ENCODE assay signal across 24 cellular contexts in genomic region chr6:158405933-158406332, GRCh38.
DNase-seq lines count a peak whose midpoint lies in the region; ATAC-seq, FAIRE-seq and TF ChIP-seq lines count a peak whose summit lies in the region.
"Had no signal": no experiment of that assay in that cellular context is flagged by ENCODE, and none has a peak within 500 bp of the region (broad histone marks: within the 10 kb centered on the region; RNA-seq: fewer than 3 reads in every experiment).

No MANE protein-coding gene starts in this region.

- H3K9ac ChIP-seq in PC-3 (ENCODE audit: low read length) (no peak overlapping the region), neuronal stem cell (ENCODE audit: low read depth, low read length, poor library complexity) (no peak overlapping the region)
- H3K9ac ChIP-seq: BLaER1 treated with 17β-estradiol and CSF1 and Interleukin-3, amounts not matched to agents 10 nM and 100 nM had no signal

- no peaks in the 10 kb centered on the region for H3K27me3 ChIP-seq in CD8-positive, alpha-beta T cell (ENCODE audit: insufficient read depth, low read length)
- no peaks in the 10 kb centered on the region for H3K27me3 ChIP-seq in PC-3 (ENCODE audit: low read length)
- no peaks in the 10 kb centered on the region for H3K27me3 ChIP-seq in neuronal stem cell (ENCODE audit: control insufficient read depth in 3 of 3, insufficient read depth in 3 of 3, low read depth in 1 of 3, low read length in 3 of 3)
- H3K27me3 ChIP-seq: BLaER1 treated with 17β-estradiol and CSF1 and Interleukin-3, amounts not matched to agents 10 nM and 100 nM; heart left ventricle; stomach; uterus had no signal

- intact Hi-C loops in CD8-positive, alpha-beta T cell (cut with DNase I, micrococcal nuclease) = no loop called here
- intact Hi-C loops in PC-3 (cut with micrococcal nuclease) = no loop called here
- intact Hi-C loops in natural killer cell (cut with micrococcal nuclease) = no loop called here

- no peak overlapping the region for H3K23ac ChIP-seq in neuronal stem cell (ENCODE audit: low read depth, low read length, poor library complexity)

- H3K9me2 ChIP-seq in PC-3 (replicated peaks; ENCODE audit: low read length) = no peaks in the 10 kb centered on the region

- H4K8ac ChIP-seq in neuronal stem cell (ENCODE audit: low read depth, low read length) = no peak overlapping the region

- H2AFZ ChIP-seq in PC-3 (ENCODE audit: low read length) (no peak overlapping the region), neuronal stem cell (ENCODE audit: low read length) (no peak overlapping the region)

- no peak overlapping the region for H2BK5ac ChIP-seq in neuronal stem cell (ENCODE audit: low read length)

- no peaks in the 10 kb centered on the region for H3K36me3 ChIP-seq in CD8-positive, alpha-beta T cell (ENCODE audit: insufficient read depth, low read length)
- H3K36me3 ChIP-seq in PC-3 (ENCODE audit: low read depth, low read length) (no peaks in the 10 kb centered on the region; the same call in 1 of the 2 replicates), neuronal stem cell (replicated peaks in 1 of 2; ENCODE audit: control insufficient read depth in 2 of 2, insufficient read depth in 2 of 2, low read length in 2 of 2) (no peaks in the 10 kb centered on the region)
- H3K36me3 ChIP-seq: heart left ventricle, stomach, uterus had no signal

- H3K27ac Mint-ChIP-seq in CD8-positive, alpha-beta T cell = peak overlapping the region; percentile 57
- H3K27ac Mint-ChIP-seq in HFFc6 (peak overlapping the region; percentile 15), natural killer cell (no peak overlapping the region)
- H3K27ac Mint-ChIP-seq: activated CD4-positive, alpha-beta T cell treated with anti-CD3 and anti-CD28 coated beads, Interleukin-2, amount 10 ng/mL, durations not matched to agents 7 days and 5 days; dendritic cell treated with granulocyte-macrophage colony-stimulating factor and Interleukin-4, amounts not matched to agents 40 ng/mL and 50 ng/mL, for 4 days; immature natural killer cell had no signal

- CTCF ChIA-PET in CD8-positive, alpha-beta T cell (lab: Charles Lee) = no interaction called here
- CTCF ChIA-PET in PC-3 (lab: Charles Lee) = no interaction called here

- POLR2A ChIA-PET in CD8-positive, alpha-beta T cell (lab: Charles Lee) = no interaction called here
- POLR2A ChIA-PET in PC-3 (lab: Charles Lee; ENCODE audit: unreplicated experiment) = no interaction called here

- no peaks in the 10 kb centered on the region for H3K9me3 Mint-ChIP-seq in CD8-positive, alpha-beta T cell
- H3K9me3 Mint-ChIP-seq in HFFc6 (no peaks in the 10 kb centered on the region), natural killer cell (no peaks in the 10 kb centered on the region)
- H3K9me3 Mint-ChIP-seq: activated CD4-positive, alpha-beta T cell treated with anti-CD3 and anti-CD28 coated beads, Interleukin-2, amount 10 ng/mL, durations not matched to agents 7 days and 5 days; dendritic cell treated with granulocyte-macrophage colony-stimulating factor and Interleukin-4, amounts not matched to agents 40 ng/mL and 50 ng/mL, for 4 days; immature natural killer cell had no signal

- peaks cover 19% of the 10 kb centered on the region for H3K4me1 Mint-ChIP-seq in CD8-positive, alpha-beta T cell (ENCODE audit: low read depth)
- H3K4me1 Mint-ChIP-seq in HFFc6 (ENCODE audit: low read depth) = peaks cover 63% of the 10 kb centered on the region
- H3K4me1 Mint-ChIP-seq in natural killer cell = peaks cover 8 to 11% of the 10 kb centered on the region in 2 donors
- H3K4me1 Mint-ChIP-seq: activated CD4-positive, alpha-beta T cell treated with anti-CD3 and anti-CD28 coated beads, Interleukin-2, amount 10 ng/mL, durations not matched to agents 7 days and 5 days had no signal

- no peak for ATAC-seq in CD8-positive, alpha-beta T cell
- ATAC-seq in PC-3 = no peak
- no peak for ATAC-seq in natural killer cell
- ATAC-seq: heart left ventricle, left ventricle myocardium superior, mucosa of descending colon had no signal

- no CpG with 5 or more reads among the region's 2 CpGs for WGBS in neuronal stem cell (ENCODE audit: extremely low coverage in 2 of 2, insufficient read length in 2 of 2, insufficient replicate concordance in 1 of 2), 2 donors

- no peak overlapping the region for H2BK120ac ChIP-seq in neuronal stem cell (ENCODE audit: low read depth, low read length)

- no peaks in the 10 kb centered on the region for H3K9me3 ChIP-seq in CD8-positive, alpha-beta T cell (ENCODE audit: low read length)
- H3K9me3 ChIP-seq in PC-3 (ENCODE audit: low read length) (no peaks in the 10 kb centered on the region), neuronal stem cell (replicated peaks in 1 of 2; ENCODE audit: control insufficient read depth in 2 of 2, insufficient read depth in 1 of 2, low read depth in 1 of 2, low read length in 2 of 2) (peaks cover 3 to 9% of the 10 kb centered on the region in 2 donors)
- H3K9me3 ChIP-seq: heart left ventricle, mucosa of descending colon, stomach, uterus had no signal

- H3K79me2 ChIP-seq in PC-3 (ENCODE audit: low read length) = peaks cover 9% of the 10 kb centered on the region

- no peak overlapping the region for H3K4me3 ChIP-seq in CD8-positive, alpha-beta T cell (ENCODE audit: low read depth, low read length)
- H3K4me3 ChIP-seq in PC-3 (ENCODE audit: low read length) (no peak overlapping the region), neuronal stem cell (ENCODE audit: low read length in 2 of 2) (no peak overlapping the region)
- H3K4me3 ChIP-seq: BLaER1 treated with 17β-estradiol and CSF1 and Interleukin-3, amounts not matched to agents 10 nM and 100 nM; heart left ventricle; mucosa of descending colon; stomach; uterus had no signal

- no peak overlapping the region for H2AK5ac ChIP-seq in neuronal stem cell (ENCODE audit: low read depth, low read length)

- H4K20me1 ChIP-seq in PC-3 (ENCODE audit: low read length) = no peaks in the 10 kb centered on the region

- no peak overlapping the region for H3K14ac ChIP-seq in neuronal stem cell (ENCODE audit: low read length)

- no peak overlapping the region for H3K18ac ChIP-seq in neuronal stem cell (ENCODE audit: low read length)

- no peak overlapping the region for H3K4me3 Mint-ChIP-seq in CD8-positive, alpha-beta T cell
- H3K4me3 Mint-ChIP-seq in HFFc6 (peak overlapping the region; percentile 23; the same call in 1 of the 2 replicates), natural killer cell (no peak overlapping the region)
- H3K4me3 Mint-ChIP-seq: activated CD4-positive, alpha-beta T cell treated with anti-CD3 and anti-CD28 coated beads, Interleukin-2, amount 10 ng/mL, durations not matched to agents 7 days and 5 days; brain; dendritic cell treated with granulocyte-macrophage colony-stimulating factor and Interleukin-4, amounts not matched to agents 40 ng/mL and 50 ng/mL, for 4 days; immature natural killer cell had no signal

- no peaks in the 10 kb centered on the region for H3K79me1 ChIP-seq in neuronal stem cell (ENCODE audit: low read depth, low read length)

- H3F3A ChIP-seq in PC-3 (ENCODE audit: low read length, unreplicated experiment) = no peaks in the 10 kb centered on the region

- FAIRE-seq in GM12892 (lab: Jason Lieb, UNC) = no peak
- FAIRE-seq: GM12891, GM19239 had no signal

- no peak for DNase-seq in CD8-positive, alpha-beta T cell
- DNase-seq in HFFc6 = no peak
- DNase-seq in PC-3 = no peak
- peak; percentile 94 for DNase-seq in myocyte (ENCODE audit: low read depth)
- DNase-seq in neuronal stem cell (ENCODE audit: low spot score) = no peak
- no peak for DNase-seq in activated naive CD4-positive, alpha-beta T cell treated with anti-CD3 and anti-CD28 coated beads, Interleukin-2, amount 50 U/mL, for 16 hours
- no peak for DNase-seq in natural killer cell
- DNase-seq in GM12892 (ENCODE audit: insufficient read length) = no peak
- DNase-seq: activated CD4-positive, alpha-beta T cell treated with anti-CD3 and anti-CD28 coated beads, Interleukin-2, amount 10 ng/mL, durations not matched to agents 7 days and 5 days; heart left ventricle; immature natural killer cell; left ventricle myocardium superior; MM.1S; mucosa of descending colon; NCI-H2081; OCI-M1; SIG-M5; stomach; uterus had no signal

- no peaks in the 10 kb centered on the region for H3K27me3 Mint-ChIP-seq in CD8-positive, alpha-beta T cell (ENCODE audit: low read depth)
- H3K27me3 Mint-ChIP-seq in HFFc6 (ENCODE audit: insufficient read depth) (peaks cover 2% of the 10 kb centered on the region; the same call in 1 of the 2 replicates), natural killer cell (ENCODE audit: low read depth in 2 of 2) (no peaks in the 10 kb centered on the region)
- H3K27me3 Mint-ChIP-seq: activated CD4-positive, alpha-beta T cell treated with anti-CD3 and anti-CD28 coated beads, Interleukin-2, amount 10 ng/mL, durations not matched to agents 7 days and 5 days; brain; dendritic cell treated with granulocyte-macrophage colony-stimulating factor and Interleukin-4, amounts not matched to agents 40 ng/mL and 50 ng/mL, for 4 days had no signal

- no peak overlapping the region for H2BK15ac ChIP-seq in neuronal stem cell (ENCODE audit: low read length)

- no peak overlapping the region for H3K4ac ChIP-seq in neuronal stem cell (ENCODE audit: low read length)

- no peak for TF ChIP-seq CTCF in CD8-positive, alpha-beta T cell (IDR thresholded peaks at IDR 0.05)
- TF ChIP-seq CTCF in HFFc6 (IDR thresholded peaks at IDR 0.05) = no peak
- no peak for TF ChIP-seq CTCF in PC-3 (conservative IDR thresholded peaks at IDR 0.05; ENCODE audit: low read depth, low read length)
- no peak for TF ChIP-seq CTCF in natural killer cell (IDR thresholded peaks at IDR 0.05)

- BruUV-seq in PC-3 (replicated peaks; lab: Mats Ljungman, UMichigan) = no TSS peak

- H3K36me3 Mint-ChIP-seq in CD8-positive, alpha-beta T cell = peaks cover 2% of the 10 kb centered on the region
- peaks cover 9% of the 10 kb centered on the region for H3K36me3 Mint-ChIP-seq in HFFc6 (ENCODE audit: low read depth)
- H3K36me3 Mint-ChIP-seq in natural killer cell = no peaks in the 10 kb centered on the region
- H3K36me3 Mint-ChIP-seq: immature natural killer cell had no signal

- H3K4me1 ChIP-seq in CD8-positive, alpha-beta T cell (ENCODE audit: insufficient read depth, low read length) = no peaks in the 10 kb centered on the region
- H3K4me1 ChIP-seq in PC-3 (ENCODE audit: insufficient read depth, low read length) = peaks cover 12% of the 10 kb centered on the region
- peaks cover 3 to 5% of the 10 kb centered on the region in 2 donors for H3K4me1 ChIP-seq in neuronal stem cell (ENCODE audit: control insufficient read depth in 2 of 2, insufficient read depth in 1 of 2, low read depth in 1 of 2, low read length in 2 of 2)
- H3K4me1 ChIP-seq: uterus had no signal

- TF ChIP-seq POLR2A in GM12892 (IDR thresholded peaks at IDR 0.05; ENCODE audit: low read depth, low read length) = no peak

- no peak overlapping the region for H4K91ac ChIP-seq in neuronal stem cell (ENCODE audit: low read depth, low read length, poor library complexity)

- H2BK12ac ChIP-seq in neuronal stem cell (ENCODE audit: low read length) = no peak overlapping the region

- H3K4me2 ChIP-seq in PC-3 (ENCODE audit: low read length) (0 out of 2 replicates have a peak overlapping the region, but pooled peaks have one; percentile 16), neuronal stem cell (ENCODE audit: insufficient read depth, low read length, poor library complexity, severe bottlenecking) (no peak overlapping the region)
- H3K4me2 ChIP-seq: BLaER1 treated with 17β-estradiol and CSF1 and Interleukin-3, amounts not matched to agents 10 nM and 100 nM had no signal

- no peak overlapping the region for H3K27ac ChIP-seq in CD8-positive, alpha-beta T cell (ENCODE audit: low read depth, low read length)
- no peak overlapping the region for H3K27ac ChIP-seq in PC-3 (ENCODE audit: low read length)
- H3K27ac ChIP-seq in neuronal stem cell (replicated peaks; ENCODE audit: low read length) = no peak overlapping the region
- H3K27ac ChIP-seq: BLaER1 treated with 17β-estradiol and CSF1 and Interleukin-3, amounts not matched to agents 10 nM and 100 nM; heart left ventricle; stomach; uterus had no signal

Comparison
In these comparisons a context has a peak if more than half of its experiments do, and no peak if none do; other contexts are left out.
1. H3K27ac Mint-ChIP-seq: peak in CD8-positive, alpha-beta T cell (single experiment) and HFFc6 (single experiment); none in natural killer cell (0 of 2).